14 cellular contexts compared by ENCODE assay signal in the genomic region with DNA sequence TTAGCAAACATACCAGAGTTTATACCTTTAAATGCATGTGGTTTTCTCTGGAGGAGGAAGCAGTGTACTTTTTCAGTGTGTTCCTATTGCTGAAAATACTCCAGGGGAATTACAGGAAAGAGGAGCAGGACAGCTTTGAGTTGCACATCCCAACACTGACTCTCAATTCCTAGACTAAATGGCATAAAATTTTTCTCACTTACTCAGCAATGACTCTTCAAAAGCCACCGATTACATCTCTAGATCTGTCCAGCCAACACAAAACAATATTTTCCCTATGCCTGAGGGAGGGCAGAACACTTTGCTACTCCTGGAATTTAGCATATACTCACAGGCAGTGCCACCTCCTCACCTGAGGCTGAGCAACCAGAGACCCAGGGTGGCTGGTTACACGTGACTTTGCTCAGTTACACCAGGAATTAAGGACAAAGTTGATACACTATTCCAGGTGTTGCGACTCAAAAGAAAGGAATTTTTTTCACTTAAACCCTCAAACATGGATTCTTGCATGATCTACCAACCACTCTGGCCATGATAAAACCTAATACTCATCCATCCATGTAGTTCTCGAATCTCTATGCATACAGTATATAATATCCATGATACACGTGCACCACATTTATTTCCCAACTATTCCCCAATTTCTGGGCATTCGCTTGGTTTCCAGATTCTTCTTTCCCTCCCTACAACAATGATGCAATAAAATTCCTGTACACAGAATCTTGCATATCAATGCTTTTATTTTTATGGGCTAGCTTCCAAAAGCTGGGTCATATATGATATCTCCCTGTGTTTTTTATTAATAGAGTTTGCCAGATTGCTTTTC.
DNase-seq lines count a peak whose midpoint lies in the region; ATAC-seq and TF ChIP-seq lines count a peak whose summit lies in the region.
"Had no signal": no experiment of that assay in that cellular context is flagged by ENCODE, and none has a peak within 500 bp of the region (broad histone marks: within the 10 kb centered on the region; RNA-seq: fewer than 3 reads in every experiment).

No MANE protein-coding gene starts in this region.

- no peak overlapping the region for H3K27ac Mint-ChIP-seq in natural killer cell treated with Interleukin-12 subunit alpha and Interleukin-12 subunit beta and Interleukin-15 and Interleukin-18, amount 100 ng/mL, for 72 hours
- H3K27ac Mint-ChIP-seq: T-cell had no signal

- no peaks in the 10 kb centered on the region for H3K9me3 Mint-ChIP-seq in natural killer cell treated with Interleukin-12 subunit alpha and Interleukin-12 subunit beta and Interleukin-15 and Interleukin-18, amount 100 ng/mL, for 72 hours
- H3K9me3 Mint-ChIP-seq: T-cell had no signal

- DNase-seq in right cardiac atrium (no peak), cardiac septum (ENCODE audit: low spot score) (no peak), astrocyte of the spinal cord (ENCODE audit: low read depth, low spot score) (peak; percentile 53), iris pigment epithelial cell (ENCODE audit: low read depth) (peak; percentile 81), aorta (no peak), NCI-H82 treated with DMSO at 0.1 percent for 48 hours (lab: John Stamatoyannopoulos, UW; ENCODE audit: unreplicated experiment) (no peak)
- DNase-seq in natural killer cell treated with Interleukin-12 subunit alpha and Interleukin-12 subunit beta and Interleukin-15 and Interleukin-18, amount 100 ng/mL, for 72 hours (ENCODE audit: low spot score), result no peak
- DNase-seq: 8988T, adrenal gland, Kasumi-1, NCI-H446 treated with DMSO at 0.1 percent for 48 hours, T-cell, uterus had no signal

- H3K36me3 Mint-ChIP-seq in natural killer cell treated with Interleukin-12 subunit alpha and Interleukin-12 subunit beta and Interleukin-15 and Interleukin-18, amount 100 ng/mL, for 72 hours, result no peaks in the 10 kb centered on the region
- H3K36me3 Mint-ChIP-seq: T-cell had no signal

- no peaks in the 10 kb centered on the region for H3K4me1 Mint-ChIP-seq in natural killer cell treated with Interleukin-12 subunit alpha and Interleukin-12 subunit beta and Interleukin-15 and Interleukin-18, amount 100 ng/mL, for 72 hours (ENCODE audit: low read depth in 2 of 2)
- H3K4me1 Mint-ChIP-seq: T-cell had no signal

- 60% methylated on average over 6 of the region's 6 CpGs for WGBS in right cardiac atrium
- WGBS in aorta, 2 donors, result 27 to 33% methylated on average over 6 of the region's 6 CpGs

- no peaks in the 10 kb centered on the region for H3K9me3 ChIP-seq in right cardiac atrium (ENCODE audit: control insufficient read depth, low read length)
- H3K9me3 ChIP-seq in aorta (ENCODE audit: control insufficient read depth, low read length), result no peaks in the 10 kb centered on the region
- H3K9me3 ChIP-seq: uterus had no signal

- no peak for TF ChIP-seq CTCF in astrocyte of the spinal cord (IDR thresholded peaks at IDR 0.05; ENCODE audit: low read depth, low read length)

- H3K4me1 ChIP-seq in right cardiac atrium (ENCODE audit: control insufficient read depth, insufficient read depth, low read length), result no peaks in the 10 kb centered on the region
- H3K4me1 ChIP-seq in aorta (ENCODE audit: control insufficient read depth in 1 of 2, insufficient read depth in 2 of 2, low read length in 2 of 2), result peaks cover 4 to 15% of the 10 kb centered on the region in 2 donors
- H3K4me1 ChIP-seq: adrenal gland, uterus had no signal

- H3K27ac ChIP-seq in right cardiac atrium (ENCODE audit: low read length) (no peak overlapping the region), aorta (ENCODE audit: low read depth in 1 of 2, low read length in 2 of 2) (no peak overlapping the region)
- H3K27ac ChIP-seq: adrenal gland, uterus had no signal

- H3K27me3 Mint-ChIP-seq in natural killer cell treated with Interleukin-12 subunit alpha and Interleukin-12 subunit beta and Interleukin-15 and Interleukin-18, amount 100 ng/mL, for 72 hours, result peaks cover 0 to 6% of the 10 kb centered on the region in 2 donors
- H3K27me3 Mint-ChIP-seq: T-cell had no signal

- ATAC-seq in right cardiac atrium (peak; percentile 33 to 36), aorta (ENCODE audit: low FRiP score) (peak; percentile 67), HG03457 (IDR thresholded peaks at IDR 0.05; ENCODE audit: unreplicated experiment) (no peak)
- no peak for ATAC-seq in natural killer cell treated with Interleukin-12 subunit alpha and Interleukin-12 subunit beta and Interleukin-15 and Interleukin-18, amount 100 ng/mL, for 72 hours
- ATAC-seq: T-cell had no signal

- H3K36me3 ChIP-seq in aorta (ENCODE audit: control insufficient read depth in 1 of 2, insufficient read depth in 2 of 2, low read length in 1 of 2), result peaks cover 0 to 2% of the 10 kb centered on the region in 2 donors
- H3K36me3 ChIP-seq: adrenal gland, uterus had no signal

- in situ Hi-C loops in astrocyte of the spinal cord (cut with HindIII; ENCODE audit: low sequenced_read_pairs), result no loop called here

- no peak overlapping the region for H3K4me3 ChIP-seq in right cardiac atrium (ENCODE audit: low read length)
- H3K4me3 ChIP-seq in astrocyte of the spinal cord (ENCODE audit: low read depth, low read length), result no peak overlapping the region
- H3K4me3 ChIP-seq in aorta (ENCODE audit: low read length in 2 of 2), result no peak overlapping the region
- H3K4me3 ChIP-seq: adrenal gland, uterus had no signal

- H3K4me3 Mint-ChIP-seq in natural killer cell treated with Interleukin-12 subunit alpha and Interleukin-12 subunit beta and Interleukin-15 and Interleukin-18, amount 100 ng/mL, for 72 hours, result no peak overlapping the region
- H3K4me3 Mint-ChIP-seq: T-cell had no signal

- H3K27me3 ChIP-seq in right cardiac atrium (ENCODE audit: control insufficient read depth, insufficient read depth) (no peaks in the 10 kb centered on the region), aorta (ENCODE audit: control insufficient read depth in 1 of 2, insufficient read depth in 2 of 2, low read length in 1 of 2) (no peaks in the 10 kb centered on the region)
- H3K27me3 ChIP-seq: adrenal gland, uterus had no signal

- intact Hi-C loops in right cardiac atrium (cut with DNase I), result no loop called here
- intact Hi-C loops in cardiac septum (cut with DNase I), result no loop called here
- intact Hi-C loops in aorta (cut with DNase I), result no loop called here

Comparison
In these comparisons a context has a peak if more than half of its experiments do, and no peak if none do; other contexts are left out.
1. ATAC-seq: peak in right cardiac atrium (2 of 2) and aorta (single experiment); none in natural killer cell treated with Interleukin-12 subunit alpha and Interleukin-12 subunit beta and Interleukin-15 and Interleukin-18, amount 100 ng/mL, for 72 hours (0 of 2) and HG03457 (single experiment).
2. DNase-seq: peak in astrocyte of the spinal cord (single experiment) and iris pigment epithelial cell (single experiment); none in right cardiac atrium (0 of 3), cardiac septum (single experiment), aorta (0 of 2), natural killer cell treated with Interleukin-12 subunit alpha and Interleukin-12 subunit beta and Interleukin-15 and Interleukin-18, amount 100 ng/mL, for 72 hours (single experiment) and NCI-H82 treated with DMSO at 0.1 percent for 48 hours (single experiment).